Comparison of ENCODE assay signal across 1 cellular context in genomic region chr3:65672876-65673815, GRCh38.
TF ChIP-seq lines count a peak whose summit lies in the region.

No MANE protein-coding gene starts in this region.

TF ChIP-seq in WTC11, 78 proteins besides CTCF, POLR2A, EP300 and RAD21 (continued from another document):
- TF ChIP-seq, protein P1, sequence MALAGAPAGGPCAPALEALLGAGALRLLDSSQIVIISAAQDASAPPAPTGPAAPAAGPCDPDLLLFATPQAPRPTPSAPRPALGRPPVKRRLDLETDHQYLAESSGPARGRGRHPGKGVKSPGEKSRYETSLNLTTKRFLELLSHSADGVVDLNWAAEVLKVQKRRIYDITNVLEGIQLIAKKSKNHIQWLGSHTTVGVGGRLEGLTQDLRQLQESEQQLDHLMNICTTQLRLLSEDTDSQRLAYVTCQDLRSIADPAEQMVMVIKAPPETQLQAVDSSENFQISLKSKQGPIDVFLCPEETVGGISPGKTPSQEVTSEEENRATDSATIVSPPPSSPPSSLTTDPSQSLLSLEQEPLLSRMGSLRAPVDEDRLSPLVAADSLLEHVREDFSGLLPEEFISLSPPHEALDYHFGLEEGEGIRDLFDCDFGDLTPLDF (CRISPR knock-in tag; IDR thresholded peaks at IDR 0.05), result no peak
- TF ChIP-seq ATF2 (CRISPR knock-in tag; IDR thresholded peaks at IDR 0.05; ENCODE audit: borderline replicate concordance, low read depth), result no peak
- TF ChIP-seq, protein P2, sequence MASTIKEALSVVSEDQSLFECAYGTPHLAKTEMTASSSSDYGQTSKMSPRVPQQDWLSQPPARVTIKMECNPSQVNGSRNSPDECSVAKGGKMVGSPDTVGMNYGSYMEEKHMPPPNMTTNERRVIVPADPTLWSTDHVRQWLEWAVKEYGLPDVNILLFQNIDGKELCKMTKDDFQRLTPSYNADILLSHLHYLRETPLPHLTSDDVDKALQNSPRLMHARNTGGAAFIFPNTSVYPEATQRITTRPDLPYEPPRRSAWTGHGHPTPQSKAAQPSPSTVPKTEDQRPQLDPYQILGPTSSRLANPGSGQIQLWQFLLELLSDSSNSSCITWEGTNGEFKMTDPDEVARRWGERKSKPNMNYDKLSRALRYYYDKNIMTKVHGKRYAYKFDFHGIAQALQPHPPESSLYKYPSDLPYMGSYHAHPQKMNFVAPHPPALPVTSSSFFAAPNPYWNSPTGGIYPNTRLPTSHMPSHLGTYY (CRISPR knock-in tag; IDR thresholded peaks at IDR 0.05), result no peak
- TF ChIP-seq, protein P3, sequence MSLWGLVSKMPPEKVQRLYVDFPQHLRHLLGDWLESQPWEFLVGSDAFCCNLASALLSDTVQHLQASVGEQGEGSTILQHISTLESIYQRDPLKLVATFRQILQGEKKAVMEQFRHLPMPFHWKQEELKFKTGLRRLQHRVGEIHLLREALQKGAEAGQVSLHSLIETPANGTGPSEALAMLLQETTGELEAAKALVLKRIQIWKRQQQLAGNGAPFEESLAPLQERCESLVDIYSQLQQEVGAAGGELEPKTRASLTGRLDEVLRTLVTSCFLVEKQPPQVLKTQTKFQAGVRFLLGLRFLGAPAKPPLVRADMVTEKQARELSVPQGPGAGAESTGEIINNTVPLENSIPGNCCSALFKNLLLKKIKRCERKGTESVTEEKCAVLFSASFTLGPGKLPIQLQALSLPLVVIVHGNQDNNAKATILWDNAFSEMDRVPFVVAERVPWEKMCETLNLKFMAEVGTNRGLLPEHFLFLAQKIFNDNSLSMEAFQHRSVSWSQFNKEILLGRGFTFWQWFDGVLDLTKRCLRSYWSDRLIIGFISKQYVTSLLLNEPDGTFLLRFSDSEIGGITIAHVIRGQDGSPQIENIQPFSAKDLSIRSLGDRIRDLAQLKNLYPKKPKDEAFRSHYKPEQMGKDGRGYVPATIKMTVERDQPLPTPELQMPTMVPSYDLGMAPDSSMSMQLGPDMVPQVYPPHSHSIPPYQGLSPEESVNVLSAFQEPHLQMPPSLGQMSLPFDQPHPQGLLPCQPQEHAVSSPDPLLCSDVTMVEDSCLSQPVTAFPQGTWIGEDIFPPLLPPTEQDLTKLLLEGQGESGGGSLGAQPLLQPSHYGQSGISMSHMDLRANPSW (CRISPR knock-in tag; conservative IDR thresholded peaks at IDR 0.05; ENCODE audit: low read depth), result no peak
